Comparison of ENCODE assay signal across 16 cellular contexts in the genomic region with DNA sequence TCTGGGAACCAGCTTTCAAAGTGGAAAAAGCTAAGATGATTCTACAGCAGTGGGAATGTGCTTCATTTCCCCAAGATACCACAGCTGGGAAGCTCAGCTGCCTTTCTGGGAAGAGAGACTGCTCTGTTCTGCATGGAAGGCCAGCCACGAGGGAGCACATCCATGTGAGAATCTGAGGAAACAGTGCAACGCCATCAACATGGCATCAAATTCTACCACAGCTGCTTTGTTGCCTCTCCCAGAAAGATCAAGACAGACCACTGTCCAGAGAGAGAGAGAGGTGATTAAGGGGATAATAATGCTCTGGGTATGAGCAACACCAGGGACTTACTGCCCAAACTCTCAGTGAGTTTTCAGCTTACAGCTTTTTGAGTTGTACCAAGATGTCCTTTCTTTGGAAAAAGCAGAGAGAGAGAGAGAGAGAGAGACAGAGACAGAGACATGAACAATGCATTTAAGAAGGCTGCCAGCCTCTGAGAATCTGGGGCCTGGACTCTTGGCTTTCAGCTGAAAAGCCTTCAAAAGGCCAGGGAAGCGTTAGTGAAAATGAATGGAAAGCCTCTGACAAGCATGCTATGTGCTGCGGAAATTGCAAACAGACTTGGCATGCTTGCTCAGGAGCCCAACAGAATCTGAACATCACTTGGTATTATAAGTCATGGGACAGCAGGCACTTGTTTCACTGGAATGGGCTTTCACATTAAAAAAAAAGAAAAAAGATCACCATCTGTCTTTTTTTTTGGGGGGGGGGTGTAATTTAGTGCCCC.
DNase-seq lines count a peak whose midpoint lies in the region; ATAC-seq, FAIRE-seq and TF ChIP-seq lines count a peak whose summit lies in the region.
"Had no signal": no experiment of that assay in that cellular context is flagged by ENCODE, and none has a peak within 500 bp of the region (broad histone marks: within the 10 kb centered on the region; RNA-seq: fewer than 3 reads in every experiment).

No MANE protein-coding gene starts in this region.

- peak; percentile 30 for FAIRE-seq in urothelium cell line (lab: Jason Lieb, UNC)
- FAIRE-seq: islet of Langerhans had no signal

- H3K27ac Mint-ChIP-seq in GM23338 = no peak overlapping the region
- H3K27ac Mint-ChIP-seq: activated CD4-positive, alpha-beta memory T cell treated with anti-CD3 and anti-CD28 coated beads, Interleukin-2, amount 10 ng/mL, durations not matched to agents 7 days and 5 days; activated T-helper 1 cell treated with anti-CD3 and anti-CD28 coated beads, Interleukin-12 subunit alpha, Interleukin-12 subunit beta, Interleukin-2, Interleukin-4 antibody, amounts not matched to agents 30 ng/mL and 10 ng/mL and 1 ng/mL, durations not matched to agents 14 hours and 24 hours and 36 hours had no signal

- H3K9me2 ChIP-seq in GM23338 (ENCODE audit: insufficient read depth) (no peaks in the 10 kb centered on the region; the same call in 1 of the 2 replicates), MM.1S (replicated peaks; ENCODE audit: insufficient read depth, low read length) (no peaks in the 10 kb centered on the region)

- H3K27ac ChIP-seq in GM23338 (ENCODE audit: low read depth) (no peak overlapping the region), MM.1S (ENCODE audit: low read length) (no peak overlapping the region)
- H3K27ac ChIP-seq: prostate gland, thoracic aorta had no signal

- H3K4me3 ChIP-seq in GM23338 (no peak overlapping the region), MM.1S (ENCODE audit: low read length) (no peak overlapping the region)
- H3K4me3 ChIP-seq: prostate gland, thoracic aorta had no signal

- H3K27me3 Mint-ChIP-seq in GM23338 (ENCODE audit: insufficient read depth, low read depth, poor library complexity) = peaks cover 2% of the 10 kb centered on the region
- H3K27me3 Mint-ChIP-seq: activated CD4-positive, alpha-beta memory T cell treated with anti-CD3 and anti-CD28 coated beads, Interleukin-2, amount 10 ng/mL, durations not matched to agents 7 days and 5 days had no signal

- H4K20me1 ChIP-seq in GM23338 (replicated peaks; ENCODE audit: insufficient read depth) (no peaks in the 10 kb centered on the region), MM.1S (ENCODE audit: insufficient read depth, low read length) (no peaks in the 10 kb centered on the region)

- DNase-seq in GM23338 (ENCODE audit: low spot score) (no peak), astrocyte of the hippocampus (ENCODE audit: low read depth, low spot score) (peak; percentile 65), kidney glomerular epithelial cell (lab: John Stamatoyannopoulos, UW) (peak; percentile 14), urothelium cell line (ENCODE audit: low spot score) (no peak), UCSD-AML1 (lab: John Stamatoyannopoulos, UW; ENCODE audit: unreplicated experiment) (no peak), MM.1S (no peak), erythroblast (lab: John Stamatoyannopoulos, UW) (no peak)
- DNase-seq: activated CD4-positive, alpha-beta memory T cell treated with anti-CD3 and anti-CD28 coated beads, Interleukin-2, amount 10 ng/mL, durations not matched to agents 7 days and 5 days; effector CD4-positive, alpha-beta T cell; GF-D8; NCI-H1092 treated with DMSO at 0.1 percent for 48 hours; SHP77 had no signal

- H3K36me3 ChIP-seq in GM23338 (ENCODE audit: insufficient read depth) = no peaks in the 10 kb centered on the region
- H3K36me3 ChIP-seq in MM.1S (replicated peaks; ENCODE audit: insufficient read depth, low read length) = no peaks in the 10 kb centered on the region
- H3K36me3 ChIP-seq: prostate gland, thoracic aorta had no signal

- no peak overlapping the region for H3K4me2 ChIP-seq in GM23338
- no peak overlapping the region for H3K4me2 ChIP-seq in MM.1S (ENCODE audit: low read depth, low read length)

- H3K9ac ChIP-seq in MM.1S (ENCODE audit: low read length) = no peak overlapping the region

- TF ChIP-seq POLR2A in erythroblast (IDR thresholded peaks at IDR 0.05; ENCODE audit: low read length) = no peak

- no peaks in the 10 kb centered on the region for H3K27me3 ChIP-seq in GM23338 (ENCODE audit: insufficient read depth)
- H3K27me3 ChIP-seq in MM.1S (replicated peaks; ENCODE audit: insufficient read depth, low read length) = no peaks in the 10 kb centered on the region

- no peaks in the 10 kb centered on the region for H3K9me3 ChIP-seq in MM.1S (replicated peaks; ENCODE audit: insufficient read depth, low read length)
- H3K9me3 ChIP-seq: prostate gland, thoracic aorta had no signal

- H3K9me3 Mint-ChIP-seq in GM23338 = no peaks in the 10 kb centered on the region
- H3K9me3 Mint-ChIP-seq: activated CD4-positive, alpha-beta memory T cell treated with anti-CD3 and anti-CD28 coated beads, Interleukin-2, amount 10 ng/mL, durations not matched to agents 7 days and 5 days; activated T-helper 1 cell treated with anti-CD3 and anti-CD28 coated beads, Interleukin-12 subunit alpha, Interleukin-12 subunit beta, Interleukin-2, Interleukin-4 antibody, amounts not matched to agents 30 ng/mL and 10 ng/mL and 1 ng/mL, durations not matched to agents 14 hours and 24 hours and 36 hours had no signal

- ATAC-seq in GM23338 = no peak

- H3K4me1 ChIP-seq in GM23338 (ENCODE audit: insufficient read depth) (no peaks in the 10 kb centered on the region), MM.1S (ENCODE audit: low read length) (no peaks in the 10 kb centered on the region)
- H3K4me1 ChIP-seq: prostate gland had no signal

- H3K4me1 Mint-ChIP-seq in GM23338 = no peaks in the 10 kb centered on the region
- H3K4me1 Mint-ChIP-seq: activated CD4-positive, alpha-beta memory T cell treated with anti-CD3 and anti-CD28 coated beads, Interleukin-2, amount 10 ng/mL, durations not matched to agents 7 days and 5 days had no signal

- H3K4me3 Mint-ChIP-seq in GM23338 = no peak overlapping the region
- H3K4me3 Mint-ChIP-seq: activated CD4-positive, alpha-beta memory T cell treated with anti-CD3 and anti-CD28 coated beads, Interleukin-2, amount 10 ng/mL, durations not matched to agents 7 days and 5 days; activated T-helper 1 cell treated with anti-CD3 and anti-CD28 coated beads, Interleukin-12 subunit alpha, Interleukin-12 subunit beta, Interleukin-2, Interleukin-4 antibody, amounts not matched to agents 30 ng/mL and 10 ng/mL and 1 ng/mL, durations not matched to agents 14 hours and 24 hours and 36 hours had no signal

- no peaks in the 10 kb centered on the region for H3K36me3 Mint-ChIP-seq in GM23338 (ENCODE audit: low read depth)

- TF ChIP-seq CTCF in GM23338 (conservative IDR thresholded peaks at IDR 0.05; ENCODE audit: low read depth in 2 of 2) (no peak), MM.1S (IDR thresholded peaks at IDR 0.05; ENCODE audit: low read length) (no peak)

- H3F3A ChIP-seq in GM23338 (replicated peaks; ENCODE audit: low read depth) = no peaks in the 10 kb centered on the region
- no peaks in the 10 kb centered on the region for H3F3A ChIP-seq in MM.1S (ENCODE audit: insufficient read depth, low read length)

- H3K79me2 ChIP-seq in GM23338 (replicated peaks; ENCODE audit: insufficient read depth) (no peaks in the 10 kb centered on the region), MM.1S (ENCODE audit: low read length) (no peaks in the 10 kb centered on the region)

- 0 out of 2 replicates have a peak overlapping the region, but pooled peaks have one; percentile 32 for H2AFZ ChIP-seq in GM23338
- no peak overlapping the region for H2AFZ ChIP-seq in MM.1S (ENCODE audit: low read length)

TF ChIP-seq in GM23338, 12 proteins besides CTCF, POLR2A, EP300 and RAD21 (continues in another document):
- no peak for TF ChIP-seq EZH2 (IDR thresholded peaks at IDR 0.05; ENCODE audit: low read depth, unreplicated experiment)

Comparison
In these comparisons a context has a peak if more than half of its experiments do, and no peak if none do; other contexts are left out.
1. DNase-seq: peak in astrocyte of the hippocampus (single experiment) and kidney glomerular epithelial cell (single experiment); none in GM23338 (single experiment), urothelium cell line (single experiment), UCSD-AML1 (single experiment), MM.1S (single experiment) and erythroblast (0 of 2).